Comparison of ENCODE assay signal across 24 cellular contexts in genomic region chr12:63037721-63038120, GRCh38.
A peak's percentile ranks its signal among the peaks of the same experiment; 100 is the strongest.
DNase-seq lines count a peak whose midpoint lies in the region; ATAC-seq and TF ChIP-seq lines count a peak whose summit lies in the region.
"Had no signal": no experiment of that assay in that cellular context is flagged by ENCODE, and none has a peak within 500 bp of the region (broad histone marks: within the 10 kb centered on the region; RNA-seq: fewer than 3 reads in every experiment).

No MANE protein-coding gene starts in this region.

- no peak for ATAC-seq in central memory CD8-positive, alpha-beta T cell (replicated peaks; ENCODE audit: extremely low read depth, poor library complexity, severe bottlenecking)
- no peak for ATAC-seq in mucosa of descending colon

- H3K9me3 Mint-ChIP-seq in central memory CD8-positive, alpha-beta T cell = no peaks in the 10 kb centered on the region
- H3K9me3 Mint-ChIP-seq: T-helper 1 cell treated with Interleukin-12 subunit alpha and Interleukin-12 subunit beta and Interleukin-4 antibody, amounts not matched to agents 30 μg/mL and 1 μg/mL, for 36 hours had no signal

- TF ChIP-seq CTCF in mucosa of descending colon (IDR thresholded peaks at IDR 0.05) = no peak

- H3K27ac Mint-ChIP-seq in central memory CD8-positive, alpha-beta T cell (ENCODE audit: low read depth) = peak overlapping the region; percentile 17
- H3K27ac Mint-ChIP-seq: CD14-positive monocyte; CD8-positive, alpha-beta memory T cell; IgD-negative memory B cell; T-helper 1 cell treated with Interleukin-12 subunit alpha and Interleukin-12 subunit beta and Interleukin-4 antibody, amounts not matched to agents 30 μg/mL and 1 μg/mL, for 36 hours had no signal

- no peaks in the 10 kb centered on the region for H3K36me3 Mint-ChIP-seq in central memory CD8-positive, alpha-beta T cell (ENCODE audit: insufficient read depth)
- H3K36me3 Mint-ChIP-seq: CD14-positive monocyte; CD8-positive, alpha-beta memory T cell; IgD-negative memory B cell had no signal

- no peak overlapping the region for H3K4me3 Mint-ChIP-seq in central memory CD8-positive, alpha-beta T cell
- H3K4me3 Mint-ChIP-seq: CD14-positive monocyte; CD8-positive, alpha-beta memory T cell; IgD-negative memory B cell; T-helper 1 cell treated with Interleukin-12 subunit alpha and Interleukin-12 subunit beta and Interleukin-4 antibody, amounts not matched to agents 30 μg/mL and 1 μg/mL, for 36 hours had no signal

- DNase-seq in NCI-H1417 (lab: John Stamatoyannopoulos, UW) (peak in 2 of 3 experiments; percentile 63 to 93), NCI-H1417 treated with DMSO at 0.1 percent for 48 hours (lab: John Stamatoyannopoulos, UW) (no peak), NCI-H1105 (lab: John Stamatoyannopoulos, UW) (peak; percentile 64), NCI-H748 treated with DMSO at 0.1 percent for 48 hours (lab: John Stamatoyannopoulos, UW) (peak; percentile 82), NCI-H187 treated with DMSO at 0.1 percent for 48 hours (lab: John Stamatoyannopoulos, UW) (no peak), mucosa of descending colon (no peak), NCI-H345 treated with DMSO at 0.1 percent for 48 hours (lab: John Stamatoyannopoulos, UW; ENCODE audit: unreplicated experiment) (no peak)
- no peak for DNase-seq in central memory CD8-positive, alpha-beta T cell (ENCODE audit: low spot score in 2 of 2)
- DNase-seq: 8988T; ACHN; BE2C; CD8-positive, alpha-beta memory T cell; DND-41; MM.1S; NCI-H1694 treated with DMSO at 0.1 percent for 48 hours; NCI-H2107; NCI-H345; NCI-H524; SIG-M5; SK-N-SH; SW 1271 had no signal

- H3K27me3 Mint-ChIP-seq in central memory CD8-positive, alpha-beta T cell = peaks cover 7% of the 10 kb centered on the region

- H3K4me1 ChIP-seq in mucosa of descending colon (ENCODE audit: low read depth) = no peaks in the 10 kb centered on the region
- H3K4me1 ChIP-seq: BE2C had no signal

- H3K4me1 Mint-ChIP-seq in central memory CD8-positive, alpha-beta T cell = no peaks in the 10 kb centered on the region
- H3K4me1 Mint-ChIP-seq: CD14-positive monocyte; CD8-positive, alpha-beta memory T cell; IgD-negative memory B cell had no signal

- H3K9me3 ChIP-seq in mucosa of descending colon = no peaks in the 10 kb centered on the region
- H3K9me3 ChIP-seq: BE2C, SK-N-SH had no signal

- no peak overlapping the region for H3K4me3 ChIP-seq in mucosa of descending colon

- no peaks in the 10 kb centered on the region for H3K36me3 ChIP-seq in mucosa of descending colon (ENCODE audit: low read depth)
- H3K36me3 ChIP-seq: BE2C had no signal

- intact Hi-C loops in mucosa of descending colon (cut with DNase I, micrococcal nuclease) = no loop called here

Comparison
In these comparisons a context has a peak if more than half of its experiments do, and no peak if none do; other contexts are left out.
1. DNase-seq: peak in NCI-H1417 (2 of 3), NCI-H1105 (single experiment) and NCI-H748 treated with DMSO at 0.1 percent for 48 hours (single experiment); none in NCI-H1417 treated with DMSO at 0.1 percent for 48 hours (single experiment), central memory CD8-positive, alpha-beta T cell (0 of 2), NCI-H187 treated with DMSO at 0.1 percent for 48 hours (single experiment), mucosa of descending colon (0 of 3) and NCI-H345 treated with DMSO at 0.1 percent for 48 hours (single experiment).